ENCODE assay signal across 8 cellular contexts in the genomic region with DNA sequence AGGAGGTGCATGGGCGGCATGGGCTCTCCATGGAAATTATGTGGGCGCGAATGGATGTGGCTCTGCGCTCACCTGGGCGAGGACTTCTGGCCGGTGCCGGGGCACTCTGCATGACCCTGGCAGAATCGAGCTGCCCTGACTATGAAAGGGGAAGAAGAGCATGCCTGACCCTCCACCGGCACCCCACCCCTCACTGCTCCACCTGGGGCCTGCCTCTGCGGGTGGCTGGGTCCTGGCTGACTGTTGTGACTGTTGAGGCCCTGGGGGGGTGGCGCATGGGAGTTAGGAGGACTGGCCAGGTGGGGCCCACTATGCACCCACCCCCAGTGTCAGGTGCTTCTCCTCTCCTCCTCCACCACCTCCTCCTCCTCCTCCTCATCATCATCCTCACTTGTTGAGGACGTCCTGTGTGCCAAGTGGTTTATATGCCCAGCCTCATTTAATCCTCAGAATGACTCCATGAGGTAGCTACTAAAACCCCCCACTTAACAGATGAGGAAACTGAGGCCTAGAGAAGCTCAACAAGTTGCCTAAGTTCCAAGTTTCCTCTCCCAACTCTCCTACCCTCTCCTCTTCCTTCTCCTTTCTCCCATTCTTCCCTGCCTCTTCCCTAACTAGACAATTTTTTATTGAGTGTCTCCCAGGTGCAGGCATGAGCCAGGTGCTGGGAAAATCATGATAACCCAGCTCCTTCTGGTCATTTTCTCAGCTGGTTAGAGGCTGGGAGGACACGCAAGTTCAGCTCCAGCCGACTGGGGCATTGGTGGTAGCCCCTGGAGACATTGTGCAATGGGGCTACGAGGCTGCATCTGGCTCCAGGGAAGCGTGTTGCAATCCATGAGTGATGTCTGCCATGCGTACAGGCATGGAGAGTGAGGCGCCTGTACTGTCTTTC. TPM values are rescaled to one million over a fixed set of nuclear protein-coding genes. Genes with fewer than 3 reads are reported as not detected.
DNase-seq lines count a peak whose midpoint lies in the region; ATAC-seq, FAIRE-seq and TF ChIP-seq lines count a peak whose summit lies in the region.

No MANE protein-coding gene starts in this region.

- peak overlapping the region; percentile 98 for H3K27ac ChIP-seq in PC-9
- peak overlapping the region; percentile 96 for H3K27ac ChIP-seq in epithelial cell of prostate
- H3K27ac ChIP-seq in trophoblast cell (ENCODE audit: low read depth, low read length), result no peak overlapping the region

- H2BK120ac ChIP-seq in trophoblast cell (ENCODE audit: insufficient read depth, low read length, poor library complexity), result no peak overlapping the region

- no peak for TF ChIP-seq POLR2A in GM12892 (IDR thresholded peaks at IDR 0.05; ENCODE audit: low read depth, low read length)

- no peak overlapping the region for H4K91ac ChIP-seq in trophoblast cell (ENCODE audit: low read depth, low read length)

- no peak for FAIRE-seq in GM12892 (lab: Jason Lieb, UNC)

- no peak overlapping the region for H2BK5ac ChIP-seq in trophoblast cell (ENCODE audit: low read depth, low read length, poor library complexity)

- no peak for ATAC-seq in GM21717 (IDR thresholded peaks at IDR 0.05; ENCODE audit: unreplicated experiment)

- no peak overlapping the region for H3K9ac ChIP-seq in trophoblast cell (ENCODE audit: low read length)

- H3K18ac ChIP-seq in trophoblast cell (ENCODE audit: low read length), result peak overlapping the region; percentile 2

- H3K9me3 ChIP-seq in PC-9 (ENCODE audit: insufficient read depth, low read depth) (no peaks in the 10 kb centered on the region), trophoblast cell (ENCODE audit: insufficient read depth, low read depth, low read length) (peaks cover 7% of the 10 kb centered on the region)

- H3K23ac ChIP-seq in trophoblast cell (ENCODE audit: low read length), result no peak overlapping the region

- H3K79me2 ChIP-seq in PC-9 (ENCODE audit: low read depth) (peaks cover 85% of the 10 kb centered on the region), trophoblast cell (ENCODE audit: control insufficient read depth, insufficient read depth, low read length, poor library complexity) (peaks cover 2% of the 10 kb centered on the region)

- no peak overlapping the region for H4K8ac ChIP-seq in trophoblast cell (ENCODE audit: low read depth, low read length)

- H3K36me3 ChIP-seq in PC-9 (ENCODE audit: low read depth) (peaks cover 52% of the 10 kb centered on the region), trophoblast cell (ENCODE audit: control insufficient read depth in 1 of 2, insufficient read depth in 2 of 2, low read length in 2 of 2) (no peaks in the 10 kb centered on the region)

- POLR2A ChIA-PET in PC-9 (lab: Charles Lee; ENCODE audit: unreplicated experiment), result interaction anchor here (0.6 to 2.3 kb wide), 11 partner anchors 8 to 173 kb away, joined by 4 to 21 read pairs (median 10); no protein-coding TSS in a partner anchor

- peaks cover 76% of the 10 kb centered on the region for H3F3A ChIP-seq in PC-9 (ENCODE audit: insufficient read depth, low read depth)

- TF ChIP-seq CTCF in PC-9 (conservative IDR thresholded peaks at IDR 0.05), result no peak

- H3K4ac ChIP-seq in trophoblast cell (ENCODE audit: low read depth, low read length), result no peak overlapping the region

- TSS peak; percentile 10 for BruUV-seq in PC-9 (replicated peaks; lab: Mats Ljungman, UMichigan)

- CTCF ChIA-PET in PC-9 (lab: Charles Lee), result interaction anchor here (0.6 to 1.7 kb wide), 5 partner anchors 22 to 195 kb away, joined by 3 to 7 read pairs (median 4); no protein-coding TSS in a partner anchor

- peak overlapping the region; percentile 17 for H3K14ac ChIP-seq in trophoblast cell (ENCODE audit: low read length)

- peak overlapping the region; percentile 9 for H2BK12ac ChIP-seq in trophoblast cell (ENCODE audit: low read length)

- H2AK5ac ChIP-seq in trophoblast cell (ENCODE audit: low read length), result peak overlapping the region; percentile 20

- no peak overlapping the region for H2AFZ ChIP-seq in PC-9
- H2AFZ ChIP-seq in trophoblast cell (ENCODE audit: insufficient read depth, low read length, poor library complexity), result no peak overlapping the region

- H4K12ac ChIP-seq in trophoblast cell (ENCODE audit: low read depth, low read length), result no peak overlapping the region

- 0 out of 2 replicates have a peak, but pooled peaks cover 7% of the 10 kb centered on the region for H4K20me1 ChIP-seq in PC-9 (ENCODE audit: insufficient read depth)

- intact Hi-C loops in PC-9 (cut with micrococcal nuclease; ENCODE audit: unreplicated experiment), result loop anchor here (2.0 to 10.0 kb wide), 6 partner anchors 41 to 379 kb away; a partner anchor contains a TSS

- H3K4me2 ChIP-seq in PC-9 (peak overlapping the region; percentile 98), trophoblast cell (ENCODE audit: low read length) (no peak overlapping the region)

- peaks cover 48% of the 10 kb centered on the region for H3K4me1 ChIP-seq in PC-9 (replicated peaks; ENCODE audit: insufficient read depth)
- H3K4me1 ChIP-seq in trophoblast cell (ENCODE audit: control insufficient read depth in 1 of 2, insufficient read depth in 2 of 2, low read length in 2 of 2), result peaks cover 31 to 33% of the 10 kb centered on the region in 2 experiments

- H3K27me3 ChIP-seq in PC-9 (ENCODE audit: insufficient read depth, low read depth), result no peaks in the 10 kb centered on the region
- no peaks in the 10 kb centered on the region for H3K27me3 ChIP-seq in trophoblast cell (ENCODE audit: insufficient read depth, low read length)

- H3K9me2 ChIP-seq in PC-9 (ENCODE audit: insufficient read depth), result no peaks in the 10 kb centered on the region

- no CpG with 5 or more reads among the region's 18 CpGs for WGBS in trophoblast cell (ENCODE audit: extremely low coverage, insufficient coverage, insufficient read length)

- H3K79me1 ChIP-seq in trophoblast cell (ENCODE audit: low read length), result peaks cover 19% of the 10 kb centered on the region

- DNase-seq in GF-D8 (lab: John Stamatoyannopoulos, UW), result peak; percentile 44
- DNase-seq in PC-9, result peak; percentile 63 to 78
- no peak for DNase-seq in epithelial cell of prostate (ENCODE audit: low read depth, low spot score)
- peak; percentile 93 to 96 for DNase-seq in trophoblast cell
- DNase-seq in activated CD8-positive, alpha-beta memory T cell treated with anti-CD3 and anti-CD28 coated beads, Interleukin-2, amount 50 U/mL, for 48 hours, result no peak
- no peak for DNase-seq in NCI-H2227 treated with DMSO at 0.1 percent for 48 hours (lab: John Stamatoyannopoulos, UW)
- no peak for DNase-seq in GM12892 (ENCODE audit: insufficient read length)

- peak overlapping the region; percentile 97 for H3K4me3 ChIP-seq in PC-9
- no peak overlapping the region for H3K4me3 ChIP-seq in trophoblast cell (ENCODE audit: low read depth, low read length)

RNA-seq across cellular contexts. Expression of a gene that starts 2.3 kb away (rescaled TPM):
- 182 and 232 TPM in 2 replicates for total RNA-seq in PC-9 (2021)
- polyA plus RNA-seq in trophoblast cell (2013), result 0.05 and 0.11 TPM in 2 replicates
- 0.34 TPM for polyA plus RNA-seq in GM12892 (2012; ENCODE audit: missing spikeins)

Comparison
In these comparisons a context has a peak if more than half of its experiments do, and no peak if none do; other contexts are left out.
1. DNase-seq: peak in GF-D8 (single experiment), PC-9 (2 of 2) and trophoblast cell (2 of 2); none in epithelial cell of prostate (single experiment), activated CD8-positive, alpha-beta memory T cell treated with anti-CD3 and anti-CD28 coated beads, Interleukin-2, amount 50 U/mL, for 48 hours (single experiment), NCI-H2227 treated with DMSO at 0.1 percent for 48 hours (single experiment) and GM12892 (single experiment).